ENCODE assay signal across 9 cellular contexts in the genomic region with DNA sequence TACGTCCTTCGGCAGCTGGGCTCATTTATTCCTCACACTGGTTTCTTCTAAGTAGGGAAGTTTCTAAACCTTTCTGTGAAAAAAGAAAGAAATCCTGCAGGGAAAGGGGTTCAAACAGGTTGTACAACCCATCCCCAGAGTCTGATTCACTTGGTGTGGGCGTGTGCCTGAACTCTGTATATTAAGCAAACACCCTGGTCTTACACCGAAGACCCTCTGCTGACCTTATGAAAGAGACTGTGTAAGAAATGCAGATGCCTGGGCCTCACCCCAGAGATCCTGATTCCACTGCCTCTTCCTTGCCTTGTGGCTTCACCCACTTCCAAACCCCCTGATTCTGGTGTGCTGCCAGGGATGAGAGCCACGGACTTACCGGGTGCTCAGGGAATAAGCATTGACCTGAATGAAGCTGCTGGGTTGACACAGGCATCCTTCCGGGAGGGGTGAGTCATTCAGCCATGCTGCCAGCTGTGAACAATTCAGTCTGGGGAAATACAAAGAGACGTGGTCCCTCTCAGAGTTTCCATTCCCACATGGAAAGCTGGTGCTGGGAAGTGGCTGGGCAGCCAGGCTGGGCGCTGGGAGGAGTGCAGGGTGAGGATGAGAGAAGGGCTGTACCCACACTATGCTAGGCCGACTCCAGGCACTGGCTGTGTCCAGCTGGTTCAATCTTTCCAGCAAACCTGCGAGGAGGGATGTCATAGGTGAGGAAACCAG. TPM values are rescaled to one million over a fixed set of nuclear protein-coding genes. Genes with fewer than 3 reads are reported as not detected.
DNase-seq lines count a peak whose midpoint lies in the region; ATAC-seq and TF ChIP-seq lines count a peak whose summit lies in the region.
"Had no signal": no experiment of that assay in that cellular context is flagged by ENCODE, and none has a peak within 500 bp of the region (broad histone marks: within the 10 kb centered on the region; RNA-seq: fewer than 3 reads in every experiment).

No MANE protein-coding gene starts in this region.

- H3K4me1 Mint-ChIP-seq in activated CD8-positive, alpha-beta T cell treated with anti-CD3 and anti-CD28 coated beads, Interleukin-2, amount 10 ng/mL, durations not matched to agents 7 days and 5 days (ENCODE audit: low read depth) = peaks cover 13% of the 10 kb centered on the region

- H3K4me3 ChIP-seq in RWPE2 (ENCODE audit: severe bottlenecking) (no peak overlapping the region), foreskin fibroblast (ENCODE audit: low read depth in 1 of 2, low read length in 2 of 2) (no peak overlapping the region)

- no peak overlapping the region for H3K4me3 Mint-ChIP-seq in activated CD8-positive, alpha-beta T cell treated with anti-CD3 and anti-CD28 coated beads, Interleukin-2, amount 10 ng/mL, durations not matched to agents 7 days and 5 days

- H3K9me3 ChIP-seq in RWPE2 (ENCODE audit: severe bottlenecking) = no peaks in the 10 kb centered on the region

- H3K36me3 Mint-ChIP-seq in activated CD8-positive, alpha-beta T cell treated with anti-CD3 and anti-CD28 coated beads, Interleukin-2, amount 10 ng/mL, durations not matched to agents 7 days and 5 days (ENCODE audit: low read depth) = no peaks in the 10 kb centered on the region

- peaks cover 13% of the 10 kb centered on the region for H3K4me1 ChIP-seq in RWPE2 (ENCODE audit: insufficient read depth, poor library complexity, severe bottlenecking)

- POLR2A ChIA-PET in activated CD8-positive, alpha-beta T cell treated with anti-CD3 and anti-CD28 coated beads, Interleukin-2, amount 10 ng/mL, durations not matched to agents 7 days and 5 days (lab: Charles Lee) = no interaction called here

- no peaks in the 10 kb centered on the region for H3K9me3 Mint-ChIP-seq in activated CD8-positive, alpha-beta T cell treated with anti-CD3 and anti-CD28 coated beads, Interleukin-2, amount 10 ng/mL, durations not matched to agents 7 days and 5 days (ENCODE audit: insufficient read depth)

- H3K27me3 ChIP-seq in RWPE2 (ENCODE audit: insufficient read depth, poor library complexity, severe bottlenecking) = no peaks in the 10 kb centered on the region

- peak; percentile 93 for ATAC-seq in RWPE2 (ENCODE audit: low read depth)
- ATAC-seq in activated CD8-positive, alpha-beta T cell treated with anti-CD3 and anti-CD28 coated beads, Interleukin-2, amount 10 ng/mL, durations not matched to agents 7 days and 5 days = no peak
- no peak for ATAC-seq in GM19035 (IDR thresholded peaks at IDR 0.05; ENCODE audit: unreplicated experiment)
- no peak for ATAC-seq in HG03378 (IDR thresholded peaks at IDR 0.05; ENCODE audit: unreplicated experiment)

- H3K27ac Mint-ChIP-seq in activated CD8-positive, alpha-beta T cell treated with anti-CD3 and anti-CD28 coated beads, Interleukin-2, amount 10 ng/mL, durations not matched to agents 7 days and 5 days = no peak overlapping the region

- peaks cover 5% of the 10 kb centered on the region for H3K27me3 Mint-ChIP-seq in activated CD8-positive, alpha-beta T cell treated with anti-CD3 and anti-CD28 coated beads, Interleukin-2, amount 10 ng/mL, durations not matched to agents 7 days and 5 days (ENCODE audit: low read depth)

- no peaks in the 10 kb centered on the region for H3K36me3 ChIP-seq in RWPE2 (ENCODE audit: low read depth)

- peak overlapping the region; percentile 16 for H3K27ac ChIP-seq in RWPE2 (ENCODE audit: poor library complexity, severe bottlenecking)
- H3K27ac ChIP-seq: HL-60 had no signal

- DNase-seq in GM04504 (ENCODE audit: low read depth) (peak; percentile 82), RWPE2 (ENCODE audit: low spot score) (peak; percentile 85), foreskin fibroblast (peak; percentile 83 to 92), renal cortical epithelial cell (ENCODE audit: low read depth) (peak; percentile 95), NCI-H128 (lab: John Stamatoyannopoulos, UW; ENCODE audit: unreplicated experiment) (no peak)
- no peak for DNase-seq in activated CD8-positive, alpha-beta T cell treated with anti-CD3 and anti-CD28 coated beads, Interleukin-2, amount 10 ng/mL, durations not matched to agents 7 days and 5 days

- CTCF ChIA-PET in activated CD8-positive, alpha-beta T cell treated with anti-CD3 and anti-CD28 coated beads, Interleukin-2, amount 10 ng/mL, durations not matched to agents 7 days and 5 days (lab: Charles Lee) = interaction anchor here (7.3 kb wide), 1 partner anchor 94 kb away, joined by 52 read pairs; no protein-coding TSS in a partner anchor

- TF ChIP-seq CTCF in RWPE2 (IDR thresholded peaks at IDR 0.05; ENCODE audit: poor library complexity, severe bottlenecking) = no peak
- no peak for TF ChIP-seq CTCF in foreskin fibroblast (IDR thresholded peaks at IDR 0.05; ENCODE audit: low read depth, low read length)

RNA-seq across cellular contexts. Expression of gene ACTN1, which starts 26.5 kb away (rescaled TPM):
- total RNA-seq in renal cortical epithelial cell = 304 and 802 TPM in 2 replicates
- 10 to 100 TPM; 51.4 to 56.1 TPM for total RNA-seq in activated CD8-positive, alpha-beta T cell treated with anti-CD3 and anti-CD28 coated beads, Interleukin-2, amount 10 ng/mL, durations not matched to agents 7 days and 5 days

Comparison
In these comparisons a context has a peak if more than half of its experiments do, and no peak if none do; other contexts are left out.
1. DNase-seq: peak in GM04504 (single experiment), RWPE2 (single experiment), foreskin fibroblast (2 of 2) and renal cortical epithelial cell (single experiment); none in activated CD8-positive, alpha-beta T cell treated with anti-CD3 and anti-CD28 coated beads, Interleukin-2, amount 10 ng/mL, durations not matched to agents 7 days and 5 days (single experiment) and NCI-H128 (single experiment).